In the genomic region with DNA sequence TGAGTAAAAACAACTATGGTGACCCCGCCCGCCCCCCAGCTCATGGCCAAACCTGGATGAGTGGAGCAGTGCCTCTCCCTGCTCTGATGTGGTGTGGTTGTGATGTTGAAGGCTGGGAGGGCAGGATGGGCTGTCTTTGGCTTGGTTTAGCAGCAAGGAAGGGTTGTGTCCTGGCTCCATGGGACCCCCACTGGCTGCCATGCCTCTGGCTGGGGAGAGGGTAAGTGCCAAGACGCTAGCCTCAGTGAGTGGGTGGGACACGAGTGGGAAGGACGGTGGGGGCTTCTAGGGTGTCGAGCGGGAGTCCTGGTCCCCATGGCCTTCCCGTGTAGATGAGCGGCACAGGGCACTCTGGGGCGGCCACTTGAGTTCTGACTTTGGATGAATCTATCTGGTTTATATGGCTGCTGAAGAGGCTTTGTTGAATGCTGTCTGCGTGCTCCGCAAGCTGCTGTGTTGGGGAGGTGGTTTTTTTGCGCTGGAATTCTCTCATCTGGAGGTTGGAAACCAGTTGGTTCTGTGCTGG, we compare ENCODE assay signal across 18 cellular contexts. TPM values are rescaled to one million over a fixed set of nuclear protein-coding genes. Genes with fewer than 3 reads are reported as not detected.
DNase-seq lines count a peak whose midpoint lies in the region; ATAC-seq and TF ChIP-seq lines count a peak whose summit lies in the region.
"Had no signal": no experiment of that assay in that cellular context is flagged by ENCODE, and none has a peak within 500 bp of the region (broad histone marks: within the 10 kb centered on the region; RNA-seq: fewer than 3 reads in every experiment).

No MANE protein-coding gene starts in this region.

- peak overlapping the region in 7 of 10 donors; percentile 2 to 89 (median 84) for H3K27ac ChIP-seq in heart right ventricle
- peak overlapping the region; percentile 79 for H3K27ac ChIP-seq in caudate nucleus (ENCODE audit: low read depth, low read length)
- H3K27ac ChIP-seq in neural progenitor cell, result no peak overlapping the region
- peak overlapping the region; percentile 27 to 68 for H3K27ac ChIP-seq in uterus

- no peak overlapping the region for H3K27ac Mint-ChIP-seq in neural progenitor cell
- H3K27ac Mint-ChIP-seq: activated B cell treated with CpG ODN at 0.5 μM for 24 hours; activated CD8-positive, alpha-beta T cell treated with anti-CD3 and anti-CD28 coated beads for 36 hours; activated naive CD4-positive, alpha-beta T cell treated with anti-CD3 and anti-CD28 coated beads for 36 hours; activated T-cell treated with anti-CD3 and anti-CD28 coated beads, Interleukin-2, amount 50 U/mL, for 24 hours; effector memory CD8-positive, alpha-beta T cell had no signal

- H3K4me3 ChIP-seq in heart right ventricle (no peak overlapping the region), neural progenitor cell (no peak overlapping the region), uterus (no peak overlapping the region)

- no peaks in the 10 kb centered on the region for H3K36me3 Mint-ChIP-seq in neural progenitor cell

- H3K4me1 ChIP-seq in heart right ventricle (peaks cover 26 to 85% (median 43%) of the 10 kb centered on the region in 9 donors), neural progenitor cell (peaks cover 12% of the 10 kb centered on the region), uterus (peaks cover 0 to 19% of the 10 kb centered on the region in 2 donors)

- H3K9ac ChIP-seq in neural progenitor cell, result no peak overlapping the region

- 93% methylated on average over 13 of the region's 13 CpGs for WGBS in heart right ventricle, 2 donors

- peaks cover 93% of the 10 kb centered on the region for H4K20me1 ChIP-seq in neural progenitor cell (ENCODE audit: low read depth)

- intact Hi-C loops in heart right ventricle (cut with DNase I) (loop anchor here in 3 of 10 donors (2.0 to 5.0 kb wide), 4 partner anchors 23 to 291 kb away; no protein-coding TSS in a partner anchor), left ventricle myocardium superior (cut with micrococcal nuclease) (no loop called here), uterus (cut with DNase I; ENCODE audit: low total_unique reads) (no loop called here)

- peaks cover 19% of the 10 kb centered on the region for H3F3A ChIP-seq in neural progenitor cell (ENCODE audit: low read depth)

- H3K9me3 ChIP-seq in heart right ventricle (no peaks in the 10 kb centered on the region), neural progenitor cell (ENCODE audit: low read depth) (no peaks in the 10 kb centered on the region), uterus (no peaks in the 10 kb centered on the region)
- H3K9me3 ChIP-seq: ascending aorta had no signal

- TF ChIP-seq CTCF in heart right ventricle (IDR thresholded peaks at IDR 0.05) (no peak), neural progenitor cell (IDR thresholded peaks at IDR 0.05) (no peak), uterus (IDR thresholded peaks at IDR 0.05) (no peak)

- H3K4me2 ChIP-seq in neural progenitor cell, result no peak overlapping the region

- H3K4me3 Mint-ChIP-seq in neural progenitor cell, result peak overlapping the region; percentile 87
- H3K4me3 Mint-ChIP-seq: activated B cell treated with CpG ODN at 0.5 μM for 24 hours; activated CD8-positive, alpha-beta T cell treated with anti-CD3 and anti-CD28 coated beads for 36 hours; activated naive CD4-positive, alpha-beta T cell treated with anti-CD3 and anti-CD28 coated beads for 36 hours; activated T-cell treated with anti-CD3 and anti-CD28 coated beads, Interleukin-2, amount 50 U/mL, for 24 hours; effector memory CD8-positive, alpha-beta T cell had no signal

- no peak for TF ChIP-seq POLR2A in uterus (IDR thresholded peaks at IDR 0.05)

- ATAC-seq in heart right ventricle, result no peak
- ATAC-seq in left ventricle myocardium superior, result no peak
- no peak for ATAC-seq in HG03108 (IDR thresholded peaks at IDR 0.05; ENCODE audit: unreplicated experiment)
- ATAC-seq: activated CD8-positive, alpha-beta T cell treated with anti-CD3 and anti-CD28 coated beads for 36 hours; effector memory CD8-positive, alpha-beta T cell had no signal

- H3K4me1 Mint-ChIP-seq in neural progenitor cell, result peaks cover 29% of the 10 kb centered on the region

- no peaks in the 10 kb centered on the region for H3K9me3 Mint-ChIP-seq in neural progenitor cell
- H3K9me3 Mint-ChIP-seq: activated B cell treated with CpG ODN at 0.5 μM for 24 hours; activated CD8-positive, alpha-beta T cell treated with anti-CD3 and anti-CD28 coated beads for 36 hours; activated naive CD4-positive, alpha-beta T cell treated with anti-CD3 and anti-CD28 coated beads for 36 hours; activated T-cell treated with anti-CD3 and anti-CD28 coated beads, Interleukin-2, amount 50 U/mL, for 24 hours; effector memory CD8-positive, alpha-beta T cell had no signal

- H3K36me3 ChIP-seq in heart right ventricle, result peaks cover 0 to 10% (median 0%) of the 10 kb centered on the region in 9 donors
- no peaks in the 10 kb centered on the region for H3K36me3 ChIP-seq in neural progenitor cell
- no peaks in the 10 kb centered on the region for H3K36me3 ChIP-seq in uterus
- H3K36me3 ChIP-seq: ascending aorta had no signal

- peaks cover 2% of the 10 kb centered on the region for H3K27me3 Mint-ChIP-seq in neural progenitor cell (ENCODE audit: insufficient read depth, low read depth)

- DNase-seq in heart right ventricle (no peak), left ventricle myocardium superior (no peak), caudate nucleus (lab: John Stamatoyannopoulos, UW) (peak in 1 of 61 donors; percentile 20), neural progenitor cell (ENCODE audit: low spot score) (no peak), uterus (no peak), COR-L47 (lab: John Stamatoyannopoulos, UW) (no peak), SHP77 (lab: John Stamatoyannopoulos, UW) (no peak)
- DNase-seq: activated B cell treated with CpG ODN at 0.5 μM for 24 hours; activated CD8-positive, alpha-beta T cell treated with anti-CD3 and anti-CD28 coated beads for 36 hours; activated naive CD4-positive, alpha-beta T cell treated with anti-CD3 and anti-CD28 coated beads for 36 hours; activated T-cell treated with anti-CD3 and anti-CD28 coated beads, Interleukin-2, amount 50 U/mL, for 24 hours; effector memory CD8-positive, alpha-beta T cell; KBM-7; MV-4-11; NCI-H187 treated with DMSO at 0.1 percent for 48 hours; NCI-H226 had no signal

- H3K27me3 ChIP-seq in heart right ventricle, result peaks cover 0 to 48% (median 0%) of the 10 kb centered on the region in 7 donors
- peaks cover 5% of the 10 kb centered on the region for H3K27me3 ChIP-seq in neural progenitor cell
- no peaks in the 10 kb centered on the region for H3K27me3 ChIP-seq in uterus
- H3K27me3 ChIP-seq: ascending aorta had no signal

- no peak overlapping the region for H2AFZ ChIP-seq in neural progenitor cell (replicated peaks)

- peaks cover 75% of the 10 kb centered on the region for H3K79me2 ChIP-seq in neural progenitor cell (ENCODE audit: low read depth)

RNA-seq across cellular contexts. Expression of gene DAB2IP, which starts 50.4 kb away (rescaled TPM):
- total RNA-seq in heart right ventricle (10 to 100 TPM; 48.1 to 71.1 (median 56.5) TPM), left ventricle myocardium superior (54.8 TPM), neural progenitor cell (ENCODE audit: low replicate concordance) (24.3 and 41.7 TPM in 2 replicates), uterus (100 to 1,000 TPM in 1 of 4 donors, 10 to 100 TPM in 3; 22.0 to 139 (median 31.6) TPM)
- polyA plus RNA-seq in heart right ventricle, result 10 to 100 TPM; 18.1 to 36.5 TPM
